18 cellular contexts compared by ENCODE assay signal in the genomic region with DNA sequence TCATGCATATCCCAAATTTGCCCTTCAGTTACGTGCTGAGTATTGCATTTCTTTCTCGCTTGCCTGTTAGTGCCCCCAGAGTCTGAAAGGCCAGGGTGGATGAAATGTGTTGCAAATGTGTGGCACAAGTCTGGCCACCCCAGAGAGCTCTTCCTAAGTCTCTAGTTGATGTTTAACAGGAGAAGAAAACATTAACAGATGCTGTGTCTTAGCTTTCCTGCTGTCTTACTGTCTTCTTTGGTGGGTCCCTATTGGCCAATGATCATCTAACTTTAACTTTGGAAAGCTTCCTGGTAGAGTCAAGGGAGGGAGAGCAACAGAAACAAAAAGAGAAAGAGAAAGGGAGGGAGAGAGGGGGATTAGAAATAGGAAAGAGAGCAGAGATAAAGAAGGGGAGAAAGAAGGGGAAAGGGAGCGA.
DNase-seq lines count a peak whose midpoint lies in the region; ATAC-seq, FAIRE-seq and TF ChIP-seq lines count a peak whose summit lies in the region.
"Had no signal": no experiment of that assay in that cellular context is flagged by ENCODE, and none has a peak within 500 bp of the region (broad histone marks: within the 10 kb centered on the region; RNA-seq: fewer than 3 reads in every experiment).

No MANE protein-coding gene starts in this region.

- H3K79me1 ChIP-seq in H1 (ENCODE audit: low read depth, low read length), result no peaks in the 10 kb centered on the region

- H2BK120ac ChIP-seq in H1 (replicated peaks; ENCODE audit: low read depth, low read length), result no peak overlapping the region

- H3K27ac ChIP-seq in HUES48 (ENCODE audit: low read depth, low read length) (peak overlapping the region; percentile 7), H1 (ENCODE audit: low read depth, low read length) (no peak overlapping the region)
- H3K27ac ChIP-seq: colonic mucosa, esophagus muscularis mucosa, sigmoid colon, tibial nerve had no signal

- POLR2A ChIA-PET in H1 (lab: Charles Lee; ENCODE audit: partially characterized antibody), result no interaction called here

- H2BK15ac ChIP-seq in H1 (ENCODE audit: low read length), result no peak overlapping the region

- TF ChIP-seq CTCF in H1 (IDR thresholded peaks at IDR 0.05; ENCODE audit: control extremely low read depth in 1 of 3, insufficient read depth in 1 of 3, low read depth in 1 of 3, low read length in 3 of 3) (no peak), mucosa of descending colon (IDR thresholded peaks at IDR 0.05) (no peak)

- intact Hi-C loops in mucosa of descending colon (cut with DNase I, micrococcal nuclease), result loop anchor here in 1 of 2 donors (5.0 kb wide), 1 partner anchor 225 kb away; no protein-coding TSS in a partner anchor

- no peaks in the 10 kb centered on the region for H3K36me3 ChIP-seq in HUES48 (ENCODE audit: control insufficient read depth, insufficient read depth, low read length)
- no peaks in the 10 kb centered on the region for H3K36me3 ChIP-seq in H1 (ENCODE audit: control insufficient read depth in 2 of 4, insufficient read depth in 4 of 4, low read length in 3 of 4)
- H3K36me3 ChIP-seq in mucosa of descending colon (ENCODE audit: low read depth), result no peaks in the 10 kb centered on the region
- H3K36me3 ChIP-seq: colonic mucosa, esophagus muscularis mucosa, sigmoid colon, tibial nerve had no signal

- H2BK5ac ChIP-seq in H1 (ENCODE audit: low read depth, low read length), result no peak overlapping the region

- H3K79me2 ChIP-seq in H1 (ENCODE audit: control insufficient read depth in 1 of 2, insufficient read depth in 2 of 2, low read length in 2 of 2), result no peaks in the 10 kb centered on the region

- H2AFZ ChIP-seq in H1 (ENCODE audit: low read length), result peak overlapping the region; percentile 75

- H3K9me3 ChIP-seq in HUES48 (ENCODE audit: control insufficient read depth, insufficient read depth, low read length) (no peaks in the 10 kb centered on the region), H1 (ENCODE audit: insufficient read depth in 2 of 2, low read depth in 1 of 2, low read length in 1 of 2) (no peaks in the 10 kb centered on the region), mucosa of descending colon (no peaks in the 10 kb centered on the region)
- H3K9me3 ChIP-seq: colonic mucosa, esophagus muscularis mucosa, sigmoid colon, tibial nerve had no signal

- H2BK12ac ChIP-seq in H1 (ENCODE audit: low read depth, low read length), result no peak overlapping the region

- H3K23ac ChIP-seq in H1 (ENCODE audit: insufficient read length), result no peak overlapping the region

- H3K23me2 ChIP-seq in H1 (ENCODE audit: low read depth, low read length), result no peaks in the 10 kb centered on the region

- no peak overlapping the region for H3K56ac ChIP-seq in H1 (replicated peaks; ENCODE audit: insufficient read length, low read depth, low read length)

- H3K4me3 ChIP-seq in HUES48 (ENCODE audit: low read depth, low read length), result no peak overlapping the region
- H3K4me3 ChIP-seq in H1 (ENCODE audit: extremely low read depth in 1 of 4, insufficient read depth in 2 of 4, low read depth in 3 of 4, low read length in 4 of 4), result no peak overlapping the region
- no peak overlapping the region for H3K4me3 ChIP-seq in mucosa of descending colon
- H3K4me3 ChIP-seq: colonic mucosa, esophagus muscularis mucosa, sigmoid colon, tibial nerve had no signal

- H2AK5ac ChIP-seq in H1 (ENCODE audit: low read depth, low read length), result no peak overlapping the region; the same call in 1 of the 2 replicates

- no peak for TF ChIP-seq POLR2A in H1 (IDR thresholded peaks at IDR 0.05; ENCODE audit: control extremely low read depth in 1 of 2, low read depth in 2 of 2, low read length in 2 of 2)

- WGBS in H1 (ENCODE audit: extremely low coverage in 1 of 2, insufficient coverage in 1 of 2, insufficient read length in 1 of 2, insufficient replicate concordance in 2 of 2, low coverage in 1 of 2, low lambda C conversion rate in 2 of 2, missing lambda C conversion rate in 1 of 2), 2 experiments, result 65% methylated on average over 3 of the region's 3 CpGs; no CpG with 5 or more reads in 1 of the 2 experiments

- no peak overlapping the region for H3K4ac ChIP-seq in H1 (replicated peaks; ENCODE audit: insufficient read length, low read depth, low read length)

- H3K4me1 ChIP-seq in HUES48 (ENCODE audit: control insufficient read depth, insufficient read depth, low read length) (peaks cover 11% of the 10 kb centered on the region), H1 (replicated peaks in 1 of 4; ENCODE audit: control insufficient read depth in 3 of 4, insufficient read depth in 4 of 4, low read length in 3 of 4) (peaks cover 0 to 5% (median 4%) of the 10 kb centered on the region in 4 experiments; a peak in 3 of 7 replicates), mucosa of descending colon (ENCODE audit: low read depth) (no peaks in the 10 kb centered on the region)
- H3K4me1 ChIP-seq: colonic mucosa, esophagus muscularis mucosa, tibial nerve had no signal

- no peak for TF ChIP-seq EP300 in H1 (IDR thresholded peaks at IDR 0.05; ENCODE audit: borderline replicate concordance in 1 of 2, low read depth in 2 of 2, low read length in 2 of 2)

- no peaks in the 10 kb centered on the region for H4K20me1 ChIP-seq in H1 (replicated peaks in 1 of 2; ENCODE audit: control insufficient read depth in 1 of 2, insufficient read depth in 2 of 2, low read length in 2 of 2)

- H3K18ac ChIP-seq in H1 (ENCODE audit: extremely low read depth, low read length), result no peak overlapping the region

- no peak; a peak in 1 of 4 replicates for TF ChIP-seq RAD21 in H1 (IDR thresholded peaks at IDR 0.05 in 1 of 2, conservative IDR thresholded peaks at IDR 0.05 in 1 of 2; ENCODE audit: low read depth in 2 of 2, low read length in 2 of 2)

- H3K9ac ChIP-seq in HUES48 (ENCODE audit: low read depth, low read length) (no peak overlapping the region), H1 (replicated peaks in 1 of 4; ENCODE audit: extremely low read depth in 1 of 4, low read depth in 3 of 4, low read length in 3 of 4) (no peak overlapping the region)

- CTCF ChIA-PET in H1 (lab: Charles Lee; ENCODE audit: partially characterized antibody), result interaction anchor here (0.9 to 1.9 kb wide), 7 partner anchors 13 to 240 kb away, joined by 3 to 5 read pairs (median 4); no protein-coding TSS in a partner anchor

- ATAC-seq in GM18870 (IDR thresholded peaks at IDR 0.05; ENCODE audit: unreplicated experiment) (peak; percentile 69), mucosa of descending colon (peak; percentile 41), HG02571 (IDR thresholded peaks at IDR 0.05; ENCODE audit: unreplicated experiment) (no peak)
- ATAC-seq: natural killer cell treated with Interleukin-12 subunit alpha and Interleukin-12 subunit beta and Interleukin-15 and Interleukin-18, amount 100 ng/mL, for 72 hours had no signal

- peak overlapping the region; percentile 32 for H4K91ac ChIP-seq in H1 (replicated peaks; ENCODE audit: insufficient read length, low read length)

- H4K5ac ChIP-seq in H1 (ENCODE audit: insufficient read length, low read depth, low read length), result peak overlapping the region; percentile 13

- DNase-seq in H1 (ENCODE audit: low read depth in 1 of 2, low spot score in 2 of 2) (no peak), mucosa of descending colon (no peak), frontal cortex (ENCODE audit: low spot score in 2 of 2) (no peak), globus pallidus (ENCODE audit: low spot score) (no peak), DMS79 treated with DMSO at 0.1 percent for 48 hours (lab: John Stamatoyannopoulos, UW) (no peak)
- DNase-seq: activated naive CD4-positive, alpha-beta T cell; Calu3; colonic mucosa; NCI-H1694 treated with DMSO at 0.1 percent for 48 hours; sigmoid colon; stimulated activated CD4-positive, alpha-beta T cell treated with anti-CD3 and anti-CD28 coated beads, Interleukin-4, amount 100 ng/mL, for 4 hours; T-helper 1 cell had no signal

- H3K14ac ChIP-seq in H1 (ENCODE audit: insufficient read length), result no peak overlapping the region

- peak; percentile 63 for FAIRE-seq in H1 (lab: Jason Lieb, UNC)
- FAIRE-seq in frontal cortex (lab: Jason Lieb, UNC), result no peak

- no peak overlapping the region for H4K8ac ChIP-seq in H1 (ENCODE audit: extremely low read depth, insufficient read depth, low read length)

- peak overlapping the region in 1 of 2 experiments; percentile 5; a peak in 1 of 4 replicates for H3K4me2 ChIP-seq in H1 (ENCODE audit: insufficient read depth in 1 of 2, low read depth in 2 of 2, low read length in 2 of 2)

- H3K27me3 ChIP-seq in HUES48 (ENCODE audit: control insufficient read depth, insufficient read depth, low read length), result no peaks in the 10 kb centered on the region
- no peaks in the 10 kb centered on the region for H3K27me3 ChIP-seq in H1 (replicated peaks in 1 of 4; ENCODE audit: control insufficient read depth in 3 of 4, extremely low read depth in 1 of 4, insufficient read depth in 3 of 4, low read length in 3 of 4)
- H3K27me3 ChIP-seq: colonic mucosa, esophagus muscularis mucosa, sigmoid colon, tibial nerve had no signal

- H2BK20ac ChIP-seq in H1 (ENCODE audit: low read length), result no peak overlapping the region

TF ChIP-seq in H1, 55 proteins besides CTCF, POLR2A, EP300 and RAD21:
- no peak for TF ChIP-seq RBBP5 (IDR thresholded peaks at IDR 0.05; ENCODE audit: borderline replicate concordance, low read depth, low read length)
- TF ChIP-seq TBP (IDR thresholded peaks at IDR 0.05; ENCODE audit: low read depth, low read length), result no peak
- TF ChIP-seq RFX5 (IDR thresholded peaks at IDR 0.05; ENCODE audit: borderline replicate concordance, low read depth, low read length), result no peak
- TF ChIP-seq SIRT6 (IDR thresholded peaks at IDR 0.05; ENCODE audit: low read length), result no peak
- TF ChIP-seq BCL11A (IDR thresholded peaks at IDR 0.05; ENCODE audit: low read depth in 2 of 2, low read length in 2 of 2), result no peak
- no peak for TF ChIP-seq KDM4A (IDR thresholded peaks at IDR 0.05; ENCODE audit: low read depth, low read length, severe bottlenecking)
- no peak for TF ChIP-seq JUND (IDR thresholded peaks at IDR 0.05; ENCODE audit: low read length)
- TF ChIP-seq TEAD4 (IDR thresholded peaks at IDR 0.05; ENCODE audit: low read depth, low read length), result no peak
- TF ChIP-seq ZNF274 (IDR thresholded peaks at IDR 0.05; ENCODE audit: borderline replicate concordance, extremely low read depth, low read length), result no peak
- no peak for TF ChIP-seq FOSL1 (IDR thresholded peaks at IDR 0.05; ENCODE audit: insufficient read depth, low read depth, low read length)
TF ChIP-seq in H1: peak in this region for 0.
